17 cellular contexts compared by ENCODE assay signal in genomic region chr11:92789761-92790160, GRCh38.
DNase-seq lines count a peak whose midpoint lies in the region; ATAC-seq, FAIRE-seq and TF ChIP-seq lines count a peak whose summit lies in the region.
"Had no signal": no experiment of that assay in that cellular context is flagged by ENCODE, and none has a peak within 500 bp of the region (broad histone marks: within the 10 kb centered on the region; RNA-seq: fewer than 3 reads in every experiment).

No MANE protein-coding gene starts in this region.

- POLR2A ChIA-PET in A549 (lab: Yijun Ruan, JAX): no interaction called here

- H3K4me1 ChIP-seq in A549: 0 out of 3 replicates have a peak, but pooled peaks cover 5% of the 10 kb centered on the region
- H3K4me1 ChIP-seq in smooth muscle cell (ENCODE audit: low read depth): peaks cover 20% of the 10 kb centered on the region
- H3K4me1 ChIP-seq: BLaER1, HAP-1 had no signal

- ATAC-seq in A549: no peak
- ATAC-seq in HG02623 (IDR thresholded peaks at IDR 0.05; ENCODE audit: unreplicated experiment): no peak
- ATAC-seq in HG02981 (IDR thresholded peaks at IDR 0.05; ENCODE audit: unreplicated experiment): no peak
- ATAC-seq: CD8-positive, alpha-beta T cell had no signal

- TF ChIP-seq POLR2A in A549 (IDR thresholded peaks at IDR 0.05; ENCODE audit: low read length): no peak

- TF ChIP-seq RAD21 in A549 (conservative IDR thresholded peaks at IDR 0.05 in 1 of 2, IDR thresholded peaks at IDR 0.05 in 1 of 2): no peak

- H3K9ac ChIP-seq in smooth muscle cell (ENCODE audit: low read depth): no peak overlapping the region
- H3K9ac ChIP-seq: BLaER1, GM23248 had no signal

- no peaks in the 10 kb centered on the region for H3K9me3 ChIP-seq in A549
- no peaks in the 10 kb centered on the region for H3K9me3 ChIP-seq in smooth muscle cell (replicated peaks; ENCODE audit: low read depth)
- H3K9me3 ChIP-seq: BLaER1, HAP-1 had no signal

- H3K4me3 ChIP-seq in A549 (no peak overlapping the region), smooth muscle cell (no peak overlapping the region)
- H3K4me3 ChIP-seq: BLaER1, GM23248, HAP-1 had no signal

- CTCF ChIA-PET in A549 (lab: Yijun Ruan, JAX): no interaction called here

- 68% methylated on average over 9 of the region's 9 CpGs for WGBS in A549 (ENCODE audit: missing lambda C conversion rate)
- WGBS in smooth muscle cell (ENCODE audit: low lambda C conversion rate): 46% methylated on average over 9 of the region's 9 CpGs

- TF ChIP-seq EP300 in A549 (IDR thresholded peaks at IDR 0.05): no peak

- no peak for DNase-seq in A549 (ENCODE audit: low read depth in 1 of 2, low spot score in 1 of 2)
- DNase-seq in caudate nucleus (lab: John Stamatoyannopoulos, UW): peak in 11 of 61 donors; percentile 14 to 68 (median 21)
- DNase-seq in kidney glomerular epithelial cell (lab: John Stamatoyannopoulos, UW): peak; percentile 9
- DNase-seq in smooth muscle cell (lab: John Stamatoyannopoulos, UW; ENCODE audit: unreplicated experiment): no peak
- DNase-seq in CD1c-positive myeloid dendritic cell (ENCODE audit: extremely low spot score): no peak
- DNase-seq: Calu3; CD8-positive, alpha-beta T cell; DMS79 treated with DMSO at 0.1 percent for 48 hours; EL; GM23248 had no signal

- H3F3A ChIP-seq in smooth muscle cell (ENCODE audit: low read depth): no peaks in the 10 kb centered on the region

- H3K36me3 ChIP-seq in smooth muscle cell (ENCODE audit: low read depth): no peaks in the 10 kb centered on the region
- H3K36me3 ChIP-seq: BLaER1, HAP-1 had no signal

- H3K4me2 ChIP-seq in A549 (0 out of 3 replicates have a peak overlapping the region, but pooled peaks have one; percentile 23), smooth muscle cell (peak overlapping the region; percentile 2)
- H3K4me2 ChIP-seq: BLaER1 had no signal

- H3K79me2 ChIP-seq in smooth muscle cell (ENCODE audit: low read depth): no peaks in the 10 kb centered on the region

- no peak overlapping the region for H2AFZ ChIP-seq in smooth muscle cell (ENCODE audit: low read depth)
- H2AFZ ChIP-seq: GM23248 had no signal

- TF ChIP-seq CTCF in A549 (IDR thresholded peaks at IDR 0.05) (no peak), smooth muscle cell (IDR thresholded peaks at IDR 0.05; ENCODE audit: borderline replicate concordance, insufficient read depth, poor library complexity, severe bottlenecking) (no peak)

- peaks cover 7% of the 10 kb centered on the region for H3K27me3 ChIP-seq in smooth muscle cell (ENCODE audit: low read depth)
- H3K27me3 ChIP-seq: BLaER1 had no signal

- H4K20me1 ChIP-seq in smooth muscle cell (ENCODE audit: low read depth): no peaks in the 10 kb centered on the region
- H4K20me1 ChIP-seq: BLaER1 had no signal

- no peak for FAIRE-seq in A549 (lab: Jason Lieb, UNC)
- FAIRE-seq: GM12891 had no signal

- no peak overlapping the region for H3K27ac ChIP-seq in A549
- H3K27ac ChIP-seq in caudate nucleus (ENCODE audit: low read depth, low read length): peak overlapping the region; percentile 76
- no peak overlapping the region for H3K27ac ChIP-seq in smooth muscle cell (ENCODE audit: low read depth)
- H3K27ac ChIP-seq: 22Rv1, BLaER1, GM23248, HL-60 had no signal

TF ChIP-seq in A549, 52 proteins besides CTCF, POLR2A, EP300 and RAD21:
- TF ChIP-seq ZFP36 (IDR thresholded peaks at IDR 0.05; ENCODE audit: borderline replicate concordance, partially characterized antibody) (no peak), HOXB5 (CRISPR knock-in tag; IDR thresholded peaks at IDR 0.05) (no peak), REST (IDR thresholded peaks at IDR 0.05) (no peak), EHMT2 (IDR thresholded peaks at IDR 0.05; ENCODE audit: low read depth) (no peak)
- TF ChIP-seq, protein P1, sequence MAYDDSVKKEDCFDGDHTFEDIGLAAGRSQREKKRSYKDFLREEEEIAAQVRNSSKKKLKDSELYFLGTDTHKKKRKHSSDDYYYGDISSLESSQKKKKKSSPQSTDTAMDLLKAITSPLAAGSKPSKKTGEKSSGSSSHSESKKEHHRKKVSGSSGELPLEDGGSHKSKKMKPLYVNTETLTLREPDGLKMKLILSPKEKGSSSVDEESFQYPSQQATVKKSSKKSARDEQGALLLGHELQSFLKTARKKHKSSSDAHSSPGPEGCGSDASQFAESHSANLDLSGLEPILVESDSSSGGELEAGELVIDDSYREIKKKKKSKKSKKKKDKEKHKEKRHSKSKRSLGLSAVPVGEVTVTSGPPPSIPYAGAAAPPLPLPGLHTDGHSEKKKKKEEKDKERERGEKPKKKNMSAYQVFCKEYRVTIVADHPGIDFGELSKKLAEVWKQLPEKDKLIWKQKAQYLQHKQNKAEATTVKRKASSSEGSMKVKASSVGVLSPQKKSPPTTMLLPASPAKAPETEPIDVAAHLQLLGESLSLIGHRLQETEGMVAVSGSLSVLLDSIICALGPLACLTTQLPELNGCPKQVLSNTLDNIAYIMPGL (CRISPR knock-in tag; IDR thresholded peaks at IDR 0.05; ENCODE audit: borderline replicate concordance): no peak
